ENCODE assay signal across 18 cellular contexts in genomic region chr12:21334100-21334499, GRCh38.
A peak's percentile ranks its signal among the peaks of the same experiment; 100 is the strongest.
DNase-seq lines count a peak whose midpoint lies in the region; ATAC-seq and FAIRE-seq lines count a peak whose summit lies in the region.
"Had no signal": no experiment of that assay in that cellular context is flagged by ENCODE, and none has a peak within 500 bp of the region (broad histone marks: within the 10 kb centered on the region; RNA-seq: fewer than 3 reads in every experiment).

No MANE protein-coding gene starts in this region.

- DNase-seq in left kidney (ENCODE audit: low read depth, low spot score) (peak; percentile 55), substantia nigra (lab: John Stamatoyannopoulos, UW) (no peak), HK-2 (ENCODE audit: unreplicated experiment) (no peak), DMS79 (lab: John Stamatoyannopoulos, UW) (no peak)
- DNase-seq in stimulated activated CD4-positive, alpha-beta T cell treated with anti-CD3 and anti-CD28 coated beads, Interleukin-4, amount 100 ng/mL, for 24 hours, result no peak
- DNase-seq: ACHN; CD4-positive, CD25-positive, alpha-beta regulatory T cell; DMS53; GM23248 had no signal

- no peak for ATAC-seq in HG03045 (IDR thresholded peaks at IDR 0.05; ENCODE audit: unreplicated experiment)
- ATAC-seq: GM12878, HCT116 had no signal

- FAIRE-seq in endometrium (lab: Jason Lieb, UNC), result peak; percentile 93
- FAIRE-seq: GM12878, GM18507, H54, HTR-8/SVneo had no signal

- H3K27ac ChIP-seq in angular gyrus (ENCODE audit: low read depth, low read length), result peak overlapping the region; percentile 81
- H3K27ac ChIP-seq in substantia nigra (ENCODE audit: low read depth, low read length, poor library complexity, severe bottlenecking), result peak overlapping the region; percentile 65
- H3K27ac ChIP-seq: BLaER1 treated with 17β-estradiol and CSF1 and Interleukin-3, amounts not matched to agents 10 nM and 100 nM; GM23248 had no signal
